Comparison of ENCODE assay signal across 10 cellular contexts in the genomic region with DNA sequence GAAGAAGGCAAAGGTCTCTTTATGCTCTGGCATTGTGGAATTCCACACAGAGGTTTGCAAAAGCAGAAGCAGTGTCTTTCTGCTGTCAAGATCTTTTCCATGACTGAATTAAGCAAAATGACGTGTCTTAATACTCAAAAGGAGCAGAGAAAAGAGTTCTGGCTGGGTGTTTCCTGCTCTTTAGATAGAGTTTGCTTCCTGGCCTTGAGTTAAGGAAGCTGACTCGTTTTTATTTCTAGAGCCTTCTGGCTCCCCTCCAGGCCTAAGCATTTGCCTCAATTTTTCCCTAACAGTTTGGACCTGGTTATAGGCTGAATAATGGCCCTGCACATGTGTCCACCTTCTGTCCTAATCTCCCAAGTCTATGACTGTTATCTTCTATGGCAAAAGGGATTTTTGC. TPM values are rescaled to one million over a fixed set of nuclear protein-coding genes. Genes with fewer than 3 reads are reported as not detected.
DNase-seq lines count a peak whose midpoint lies in the region; ATAC-seq and TF ChIP-seq lines count a peak whose summit lies in the region.
"Had no signal": no experiment of that assay in that cellular context is flagged by ENCODE, and none has a peak within 500 bp of the region (broad histone marks: within the 10 kb centered on the region; RNA-seq: fewer than 3 reads in every experiment).

No MANE protein-coding gene starts in this region.

- H3K4me3 Mint-ChIP-seq in HFFc6: no peak overlapping the region; the same call in 1 of the 2 replicates
- H3K4me3 Mint-ChIP-seq: natural killer cell treated with Interleukin-12 subunit alpha and Interleukin-12 subunit beta and Interleukin-15 and Interleukin-18, amount 100 ng/mL, for 72 hours had no signal

- H3K27ac Mint-ChIP-seq in HFFc6: peak overlapping the region; percentile 79
- H3K27ac Mint-ChIP-seq: natural killer cell treated with Interleukin-12 subunit alpha and Interleukin-12 subunit beta and Interleukin-15 and Interleukin-18, amount 100 ng/mL, for 72 hours had no signal

- H3K4me1 ChIP-seq in smooth muscle cell (ENCODE audit: low read depth) (no peaks in the 10 kb centered on the region), HAP-1 (no peaks in the 10 kb centered on the region)

- peaks cover 54% of the 10 kb centered on the region for H3K4me1 Mint-ChIP-seq in HFFc6 (ENCODE audit: low read depth)

- TF ChIP-seq CTCF in HFFc6 (IDR thresholded peaks at IDR 0.05) (no peak), cardiac fibroblast (IDR thresholded peaks at IDR 0.05; ENCODE audit: low read depth, low read length) (no peak), smooth muscle cell (IDR thresholded peaks at IDR 0.05; ENCODE audit: borderline replicate concordance, insufficient read depth, poor library complexity, severe bottlenecking) (no peak)

- peak; percentile 34 for DNase-seq in HFFc6
- peak; percentile 69 to 89 for DNase-seq in cardiac fibroblast (ENCODE audit: low read depth in 2 of 2)
- DNase-seq in iris pigment epithelial cell (ENCODE audit: low read depth): peak; percentile 84
- DNase-seq in smooth muscle cell (lab: John Stamatoyannopoulos, UW; ENCODE audit: unreplicated experiment): no peak
- DNase-seq in activated CD4-positive, alpha-beta T cell treated with anti-CD3 and anti-CD28 coated beads for 4 hours: no peak
- no peak for DNase-seq in GM19238 (ENCODE audit: insufficient read length, low spot score)
- no peak for DNase-seq in HAP-1 (ENCODE audit: low spot score in 2 of 2)

- no peaks in the 10 kb centered on the region for H3K36me3 Mint-ChIP-seq in HFFc6 (ENCODE audit: low read depth)
- H3K36me3 Mint-ChIP-seq: natural killer cell treated with Interleukin-12 subunit alpha and Interleukin-12 subunit beta and Interleukin-15 and Interleukin-18, amount 100 ng/mL, for 72 hours had no signal

- no peaks in the 10 kb centered on the region for H3F3A ChIP-seq in smooth muscle cell (ENCODE audit: low read depth)

- no peaks in the 10 kb centered on the region for H3K79me2 ChIP-seq in smooth muscle cell (ENCODE audit: low read depth)

- no peaks in the 10 kb centered on the region for H4K20me1 ChIP-seq in smooth muscle cell (ENCODE audit: low read depth)
- H4K20me1 ChIP-seq: BLaER1 had no signal

- H3K4me2 ChIP-seq in smooth muscle cell: no peak overlapping the region
- H3K4me2 ChIP-seq: BLaER1 had no signal

- H3K4me3 ChIP-seq in cardiac fibroblast (replicated peaks in 1 of 2; ENCODE audit: low read depth in 2 of 2, low read length in 2 of 2): no peak overlapping the region
- H3K4me3 ChIP-seq in smooth muscle cell: no peak overlapping the region
- H3K4me3 ChIP-seq in HAP-1: no peak overlapping the region
- H3K4me3 ChIP-seq: BLaER1 had no signal

- no peaks in the 10 kb centered on the region for H3K36me3 ChIP-seq in smooth muscle cell (ENCODE audit: low read depth)
- no peaks in the 10 kb centered on the region for H3K36me3 ChIP-seq in HAP-1 (replicated peaks)
- H3K36me3 ChIP-seq: BLaER1 had no signal

- H3K9me3 ChIP-seq in smooth muscle cell (replicated peaks; ENCODE audit: low read depth) (no peaks in the 10 kb centered on the region), HAP-1 (no peaks in the 10 kb centered on the region)
- H3K9me3 ChIP-seq: BLaER1 had no signal

- no peaks in the 10 kb centered on the region for H3K27me3 Mint-ChIP-seq in HFFc6 (ENCODE audit: insufficient read depth)

- H3K9me3 Mint-ChIP-seq in HFFc6: no peaks in the 10 kb centered on the region
- H3K9me3 Mint-ChIP-seq: natural killer cell treated with Interleukin-12 subunit alpha and Interleukin-12 subunit beta and Interleukin-15 and Interleukin-18, amount 100 ng/mL, for 72 hours had no signal

- H2AFZ ChIP-seq in smooth muscle cell (ENCODE audit: low read depth): peak overlapping the region; percentile 47

- WGBS in smooth muscle cell (ENCODE audit: low lambda C conversion rate): 24% methylated on average over 2 of the region's 2 CpGs

- H3K27me3 ChIP-seq in smooth muscle cell (ENCODE audit: low read depth) (no peaks in the 10 kb centered on the region), HAP-1 (ENCODE audit: low read depth) (peaks cover 2% of the 10 kb centered on the region)
- H3K27me3 ChIP-seq: BLaER1 had no signal

- in situ Hi-C loops in HAP-1 (cut with MboI; ENCODE audit: low sequenced_read_pairs): no loop called here

- ATAC-seq in GM21526 (IDR thresholded peaks at IDR 0.05; ENCODE audit: low FRiP score, unreplicated experiment): no peak
- ATAC-seq: natural killer cell treated with Interleukin-12 subunit alpha and Interleukin-12 subunit beta and Interleukin-15 and Interleukin-18, amount 100 ng/mL, for 72 hours had no signal

- H3K9ac ChIP-seq in smooth muscle cell (ENCODE audit: low read depth): no peak overlapping the region
- H3K9ac ChIP-seq: BLaER1 had no signal

- H3K27ac ChIP-seq in smooth muscle cell (ENCODE audit: low read depth): peak overlapping the region; percentile 9
- H3K27ac ChIP-seq: BLaER1 had no signal

RNA-seq across cellular contexts. Expression of a gene that starts 21.6 kb away (rescaled TPM):
- not detected for total RNA-seq in HFFc6 (2021; fragmentation: NEBNext Ultra II Directional; extraction: Animal tissue kit (Norgen Biotek cat#: 25700))
- total RNA-seq in smooth muscle cell: not detected in 2 replicates
- not detected in 2 replicates for polyA plus RNA-seq in smooth muscle cell
- total RNA-seq: natural killer cell treated with Interleukin-12 subunit alpha and Interleukin-12 subunit beta and Interleukin-15 and Interleukin-18, amount 100 ng/mL, for 72 hours had no signal

RNA-seq across cellular contexts. Expression of a gene that starts 56.0 kb away (rescaled TPM):
- not detected for total RNA-seq in HFFc6 (2021; fragmentation: NEBNext Ultra II Directional; extraction: Animal tissue kit (Norgen Biotek cat#: 25700))
- total RNA-seq in smooth muscle cell: not detected in 2 replicates
- polyA plus RNA-seq in smooth muscle cell: not detected in 2 replicates
- total RNA-seq: natural killer cell treated with Interleukin-12 subunit alpha and Interleukin-12 subunit beta and Interleukin-15 and Interleukin-18, amount 100 ng/mL, for 72 hours had no signal

Comparison
In these comparisons a context has a peak if more than half of its experiments do, and no peak if none do; other contexts are left out.
1. DNase-seq: peak in HFFc6 (single experiment), cardiac fibroblast (2 of 2) and iris pigment epithelial cell (single experiment); none in smooth muscle cell (single experiment), activated CD4-positive, alpha-beta T cell treated with anti-CD3 and anti-CD28 coated beads for 4 hours (0 of 2), GM19238 (single experiment) and HAP-1 (0 of 2).